Comparison of ENCODE assay signal across 9 cellular contexts in the genomic region with DNA sequence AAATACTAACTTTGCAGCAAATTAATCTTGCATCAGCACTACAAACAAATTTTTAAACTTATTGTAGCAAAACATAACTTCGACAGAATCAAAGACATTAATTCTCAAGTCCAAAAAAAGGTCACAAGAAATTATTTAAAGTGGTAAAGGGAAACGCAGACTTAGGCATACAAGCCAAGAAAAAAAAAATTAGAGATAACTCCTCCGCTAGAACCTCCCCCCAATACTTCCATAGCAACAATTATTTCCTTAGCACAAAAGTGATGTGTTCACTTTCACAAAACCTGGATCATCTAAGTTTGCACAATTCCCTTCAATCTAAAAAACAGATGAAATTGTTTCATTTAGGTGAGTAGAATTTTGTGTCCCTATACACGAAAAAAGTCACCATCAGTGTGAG. TPM values are rescaled to one million over a fixed set of nuclear protein-coding genes. Genes with fewer than 3 reads are reported as not detected.
A peak's percentile ranks its signal among the peaks of the same experiment; 100 is the strongest.
DNase-seq lines count a peak whose midpoint lies in the region; ATAC-seq, FAIRE-seq and TF ChIP-seq lines count a peak whose summit lies in the region.
"Had no signal": no experiment of that assay in that cellular context is flagged by ENCODE, and none has a peak within 500 bp of the region (broad histone marks: within the 10 kb centered on the region; RNA-seq: fewer than 3 reads in every experiment).

No MANE protein-coding gene starts in this region.

- TF ChIP-seq POLR2A in HepG2 (IDR thresholded peaks at IDR 0.05; ENCODE audit: insufficient read depth in 1 of 2, low read depth in 2 of 2, low read length in 2 of 2), result no peak

- H3K4me3 ChIP-seq in HepG2 (replicated peaks in 1 of 3; ENCODE audit: insufficient read depth in 1 of 3, low read depth in 2 of 3, low read length in 3 of 3) (peak overlapping the region; percentile 81 to 99 (median 97)), tibial artery (peak overlapping the region; percentile 72 to 87)

- H3K4me2 ChIP-seq in HepG2 (ENCODE audit: low read depth, low read length), result peak overlapping the region; percentile 86

- POLR2A ChIA-PET in HepG2 (lab: Yijun Ruan, JAX), result interaction anchor here (1.2 kb wide), 1 partner anchor 86 kb away, joined by 3 read pairs; the partner anchor contains the start of gene RPS3A

- H3K9me3 ChIP-seq in HepG2 (ENCODE audit: low read length) (no peaks in the 10 kb centered on the region), tibial artery (no peaks in the 10 kb centered on the region)

- TF ChIP-seq CTCF in HepG2 (CRISPR knock-in tag; IDR thresholded peaks at IDR 0.05) (no peak), tibial artery (IDR thresholded peaks at IDR 0.05) (no peak)

- H3K27me3 ChIP-seq in HepG2 (ENCODE audit: control insufficient read depth in 1 of 2, insufficient read depth in 2 of 2, low read length in 2 of 2) (no peaks in the 10 kb centered on the region; a peak in 1 of 5 replicates), tibial artery (no peaks in the 10 kb centered on the region)

- 15% methylated on average over 4 of the region's 4 CpGs for WGBS in HepG2 (ENCODE audit: low lambda C conversion rate)

- H3K36me3 ChIP-seq in HepG2 (replicated peaks in 1 of 2; ENCODE audit: control insufficient read depth in 1 of 2, insufficient read depth in 2 of 2, low read length in 2 of 2) (peaks cover 0 to 5% of the 10 kb centered on the region in 2 experiments; a peak in 1 of 5 replicates), tibial artery (no peaks in the 10 kb centered on the region)

- no peak for DNase-seq in activated CD8-positive, alpha-beta memory T cell treated with anti-CD3 and anti-CD28 coated beads, Interleukin-2, amount 10 ng/mL, durations not matched to agents 7 days and 5 days
- DNase-seq in activated CD8-positive, alpha-beta memory T cell treated with anti-CD3 and anti-CD28 coated beads for 24 hours, result no peak
- no peak for DNase-seq in activated naive CD8-positive, alpha-beta T cell treated with anti-CD3 and anti-CD28 coated beads, Interleukin-2, amount 50 U/mL, for 24 hours
- DNase-seq in HepG2 (ENCODE audit: low spot score) (no peak), tibial artery (no peak), nucleus accumbens (lab: John Stamatoyannopoulos, UW) (no peak), NCI-H524 treated with DMSO at 0.1 percent for 48 hours (lab: John Stamatoyannopoulos, UW) (no peak), DMS114 treated with DMSO at 0.1 percent for 48 hours (lab: John Stamatoyannopoulos, UW; ENCODE audit: unreplicated experiment) (no peak)
- DNase-seq: DMS 273 treated with DMSO at 0.1 percent for 48 hours had no signal

- CTCF ChIA-PET in activated CD8-positive, alpha-beta memory T cell treated with anti-CD3 and anti-CD28 coated beads, Interleukin-2, amount 10 ng/mL, durations not matched to agents 7 days and 5 days (lab: Charles Lee), result no interaction called here
- CTCF ChIA-PET in HepG2 (lab: Yijun Ruan, JAX; ENCODE audit: low intra/inter-chr PET ratio, low total read pairs), result no interaction called here

- H3K36me3 Mint-ChIP-seq in activated CD8-positive, alpha-beta memory T cell treated with anti-CD3 and anti-CD28 coated beads, Interleukin-2, amount 10 ng/mL, durations not matched to agents 7 days and 5 days, result peaks cover 12% of the 10 kb centered on the region
- H3K36me3 Mint-ChIP-seq in activated naive CD8-positive, alpha-beta T cell treated with anti-CD3 and anti-CD28 coated beads, Interleukin-2, amount 50 U/mL, for 24 hours (ENCODE audit: low read depth), result peaks cover 22% of the 10 kb centered on the region

- no peak overlapping the region for H2AFZ ChIP-seq in HepG2 (ENCODE audit: low read length)

- H3K27me3 Mint-ChIP-seq in activated CD8-positive, alpha-beta memory T cell treated with anti-CD3 and anti-CD28 coated beads, Interleukin-2, amount 10 ng/mL, durations not matched to agents 7 days and 5 days, result no peaks in the 10 kb centered on the region
- no peaks in the 10 kb centered on the region for H3K27me3 Mint-ChIP-seq in activated naive CD8-positive, alpha-beta T cell treated with anti-CD3 and anti-CD28 coated beads, Interleukin-2, amount 50 U/mL, for 24 hours

- H3K9me3 Mint-ChIP-seq in activated CD8-positive, alpha-beta memory T cell treated with anti-CD3 and anti-CD28 coated beads, Interleukin-2, amount 10 ng/mL, durations not matched to agents 7 days and 5 days (ENCODE audit: low read depth), result no peaks in the 10 kb centered on the region
- H3K9me3 Mint-ChIP-seq in activated naive CD8-positive, alpha-beta T cell treated with anti-CD3 and anti-CD28 coated beads, Interleukin-2, amount 50 U/mL, for 24 hours, result no peaks in the 10 kb centered on the region

- peak overlapping the region; percentile 100 for H3K27ac Mint-ChIP-seq in activated CD8-positive, alpha-beta memory T cell treated with anti-CD3 and anti-CD28 coated beads, Interleukin-2, amount 10 ng/mL, durations not matched to agents 7 days and 5 days
- H3K27ac Mint-ChIP-seq in activated naive CD8-positive, alpha-beta T cell treated with anti-CD3 and anti-CD28 coated beads, Interleukin-2, amount 50 U/mL, for 24 hours, result peak overlapping the region; percentile 96

- intact Hi-C loops in HepG2 (cut with micrococcal nuclease; ENCODE audit: unreplicated experiment) (loop anchor here (1.0 to 2.0 kb wide), 2 partner anchors 9 to 41 kb away; no protein-coding TSS in a partner anchor), tibial artery (cut with DNase I; ENCODE audit: low total_unique reads) (no loop called here)

- no peak for TF ChIP-seq RAD21 in HepG2 (CRISPR knock-in tag; IDR thresholded peaks at IDR 0.05)

- H3K79me2 ChIP-seq in HepG2 (ENCODE audit: insufficient read depth, low read length), result peaks cover 36% of the 10 kb centered on the region

- no TSS peak for BruUV-seq in HepG2 (replicated peaks; lab: Mats Ljungman, UMichigan)

- peak overlapping the region; percentile 96 for H3K4me3 Mint-ChIP-seq in activated CD8-positive, alpha-beta memory T cell treated with anti-CD3 and anti-CD28 coated beads, Interleukin-2, amount 10 ng/mL, durations not matched to agents 7 days and 5 days
- H3K4me3 Mint-ChIP-seq in activated naive CD8-positive, alpha-beta T cell treated with anti-CD3 and anti-CD28 coated beads, Interleukin-2, amount 50 U/mL, for 24 hours, result peak overlapping the region; percentile 98

- peak overlapping the region; percentile 99 for H3K27ac ChIP-seq in HepG2 (ENCODE audit: extremely low read length, insufficient read depth, low read length)
- peak overlapping the region; percentile 85 for H3K27ac ChIP-seq in tibial artery

- no peak for ATAC-seq in activated CD8-positive, alpha-beta memory T cell treated with anti-CD3 and anti-CD28 coated beads, Interleukin-2, amount 10 ng/mL, durations not matched to agents 7 days and 5 days
- no peak for ATAC-seq in activated naive CD8-positive, alpha-beta T cell treated with anti-CD3 and anti-CD28 coated beads, Interleukin-2, amount 50 U/mL, for 24 hours
- ATAC-seq in HepG2, result no peak

- peaks cover 29% of the 10 kb centered on the region for H3K4me1 Mint-ChIP-seq in activated CD8-positive, alpha-beta memory T cell treated with anti-CD3 and anti-CD28 coated beads, Interleukin-2, amount 10 ng/mL, durations not matched to agents 7 days and 5 days
- H3K4me1 Mint-ChIP-seq in activated naive CD8-positive, alpha-beta T cell treated with anti-CD3 and anti-CD28 coated beads, Interleukin-2, amount 50 U/mL, for 24 hours, result peaks cover 27% of the 10 kb centered on the region

- TF ChIP-seq EP300 in HepG2 (IDR thresholded peaks at IDR 0.05; ENCODE audit: low read depth in 2 of 2, low read length in 2 of 2), result no peak
- no peak for TF ChIP-seq EP300 in HepG2 (CRISPR knock-in tag; IDR thresholded peaks at IDR 0.05; ENCODE audit: borderline replicate concordance)

- peak overlapping the region; percentile 94; the same call in 1 of the 2 replicates for H3K9ac ChIP-seq in HepG2 (ENCODE audit: insufficient read depth, low read depth, low read length)

- H3K4me1 ChIP-seq in HepG2 (ENCODE audit: insufficient read depth, low read length) (peaks cover 26% of the 10 kb centered on the region), tibial artery (peaks cover 0 to 20% (median 13%) of the 10 kb centered on the region in 4 donors)

- no peak for FAIRE-seq in HepG2 (lab: Jason Lieb, UNC)

- H4K20me1 ChIP-seq in HepG2 (ENCODE audit: insufficient read depth, low read length), result peaks cover 12% of the 10 kb centered on the region

- in situ Hi-C loops in HepG2 (cut with HindIII; ENCODE audit: extremely low pct_ligation_motif_present, low pct_unique_long_range_greater_than_20kb), result no loop called here

TF ChIP-seq in HepG2, 621 proteins besides CTCF, POLR2A, EP300 and RAD21 (continues in another document):
- no peak for TF ChIP-seq MXD3 (CRISPR knock-in tag; IDR thresholded peaks at IDR 0.05)

RNA-seq across cellular contexts. Expression of gene LRBA, which starts 1.1 kb away (rescaled TPM):
- 10 to 100 TPM; 59.2 to 60.2 TPM for total RNA-seq in activated CD8-positive, alpha-beta memory T cell treated with anti-CD3 and anti-CD28 coated beads, Interleukin-2, amount 10 ng/mL, durations not matched to agents 7 days and 5 days
- total RNA-seq in HepG2 (2016; rRNA removed; fragmentation: Illumina TruSeq; extraction: Trizol), result 37.2 and 67.1 TPM in 2 replicates
- 13.5 and 14.5 TPM in 2 replicates for total RNA-seq in HepG2 (2016; cell fraction: cytosol; rRNA removed; fragmentation: Illumina TruSeq; extraction: Trizol; ENCODE audit: low read depth)
- 36.8 and 61.9 TPM in 2 replicates for total RNA-seq in HepG2 (2016; cell fraction: insoluble cytoplasmic fraction; rRNA removed; fragmentation: Illumina TruSeq; extraction: Trizol)
- total RNA-seq in HepG2 (2016; cell fraction: membrane; rRNA removed; fragmentation: Illumina TruSeq; extraction: Trizol), result 13.6 and 15.8 TPM in 2 replicates
- 75.4 and 80.4 TPM in 2 replicates for total RNA-seq in HepG2 (2016; cell fraction: nucleus; rRNA removed; fragmentation: Illumina TruSeq; extraction: Trizol)
- polyA plus RNA-seq in HepG2 (2011; rRNA removed), result 18.5 and 21.0 TPM in 2 replicates
- polyA plus RNA-seq in HepG2 (2011; cell fraction: cytosol; rRNA removed), result 20.5 and 24.1 TPM in 2 replicates
- 14.7 and 16.7 TPM in 2 replicates for polyA plus RNA-seq in HepG2 (2011; cell fraction: nucleus; rRNA removed)
- 22.3 and 23.6 TPM in 2 replicates for polyA plus RNA-seq in HepG2 (2012)
- polyA plus RNA-seq in HepG2 (2016; cell fraction: cytosol; fragmentation: Illumina TruSeq; extraction: Trizol; ENCODE audit: low read depth), result 0.95 and 1.0 TPM in 2 replicates
- 38.5 and 39.8 TPM in 2 replicates for polyA plus RNA-seq in HepG2 (2016; cell fraction: insoluble cytoplasmic fraction; fragmentation: Illumina TruSeq; extraction: Trizol; ENCODE audit: low read depth)
- polyA plus RNA-seq in HepG2 (2016; cell fraction: membrane; fragmentation: Illumina TruSeq; extraction: Trizol; ENCODE audit: low read depth), result 3.2 and 4.8 TPM in 2 replicates
- polyA plus RNA-seq in HepG2 (2016; cell fraction: nucleus; fragmentation: Illumina TruSeq; extraction: Trizol; ENCODE audit: insufficient read depth, low read depth), result 21.6 and 21.9 TPM in 2 replicates
- 85.2 TPM in 2 replicates for polyA minus RNA-seq in HepG2 (2011; rRNA and poly(A)+ RNA removed; ENCODE audit: low replicate concordance)
- polyA minus RNA-seq in HepG2 (2011; cell fraction: cytosol; rRNA and poly(A)+ RNA removed), result 45.2 and 56.0 TPM in 2 replicates
- polyA minus RNA-seq in HepG2 (2011; cell fraction: nucleus; rRNA and poly(A)+ RNA removed), result 224 and 240 TPM in 2 replicates
